Comparison of ENCODE assay signal across 17 cellular contexts in genomic region chr3:104796556-104796955, GRCh38.
"Had no signal": no experiment of that assay in that cellular context is flagged by ENCODE, and none has a peak within 500 bp of the region (broad histone marks: within the 10 kb centered on the region; RNA-seq: fewer than 3 reads in every experiment).

No MANE protein-coding gene starts in this region.

- H3K36me3 Mint-ChIP-seq: mesothelial cell of epicardium had no signal

- H3K36me3 ChIP-seq: ovary had no signal

- H3K9me3 ChIP-seq: ovary had no signal

- DNase-seq: effector memory CD4-positive, alpha-beta T cell; foreskin keratinocyte; head of caudate nucleus; hippocampal formation; kidney glomerular epithelial cell; natural killer cell; ovary; right cardiac atrium; small intestine; stimulated activated CD4-positive, alpha-beta T cell treated with anti-CD3 and anti-CD28 coated beads, Interleukin-12 subunit alpha, Interleukin-12 subunit beta, amount 100 ng/mL, for 4 hours; stimulated activated naive CD4-positive, alpha-beta T cell treated with Interleukin-2 at 50 U/mL for 16 hours; trophoblast cell had no signal

- FAIRE-seq: endometrium, islet of Langerhans, small intestine had no signal

- H3K27ac ChIP-seq: foreskin keratinocyte, ovary had no signal

- H3K4me3 ChIP-seq: ovary had no signal

- H3K27ac Mint-ChIP-seq: mesothelial cell of epicardium, natural killer cell had no signal

- H3K9me3 Mint-ChIP-seq: mesothelial cell of epicardium had no signal

- H3K4me1 ChIP-seq: foreskin keratinocyte had no signal

- H3K27me3 ChIP-seq: foreskin keratinocyte, ovary had no signal

- H3K4me3 Mint-ChIP-seq: mesothelial cell of epicardium, natural killer cell, neural crest cell had no signal

- H3K4me1 Mint-ChIP-seq: natural killer cell had no signal

- ATAC-seq: esophagus mucosa, foreskin keratinocyte, natural killer cell, right cardiac atrium had no signal
